In genomic region chr16:88705746-88706287, GRCh38 we compare ENCODE assay signal across 9 cellular contexts. TPM values are rescaled to one million over a fixed set of nuclear protein-coding genes. Genes with fewer than 3 reads are reported as not detected.
DNase-seq lines count a peak whose midpoint lies in the region; ATAC-seq, FAIRE-seq and TF ChIP-seq lines count a peak whose summit lies in the region.
"Had no signal": no experiment of that assay in that cellular context is flagged by ENCODE, and none has a peak within 500 bp of the region (broad histone marks: within the 10 kb centered on the region; RNA-seq: fewer than 3 reads in every experiment).

No MANE protein-coding gene starts in this region.

- POLR2A ChIA-PET in A549 (lab: Yijun Ruan, JAX), result no interaction called here

- TF ChIP-seq POLR2A in A549 (IDR thresholded peaks at IDR 0.05; ENCODE audit: low read length), result no peak

- WGBS in A549 (ENCODE audit: missing lambda C conversion rate), result under 1% methylated on average over 17 of the region's 67 CpGs

- H3K27ac ChIP-seq in A549 (peak overlapping the region; percentile 82 to 93), cardiac muscle cell (peak overlapping the region; percentile 29), rectal smooth muscle tissue (ENCODE audit: low read depth, low read length) (peak overlapping the region; percentile 58)

- H3K36me3 ChIP-seq in cardiac muscle cell (no peaks in the 10 kb centered on the region), rectal smooth muscle tissue (ENCODE audit: control insufficient read depth, insufficient read depth, low read length) (no peaks in the 10 kb centered on the region)

- peak; percentile 2 to 16; a peak in 4 of 6 replicates for ATAC-seq in A549
- peak; percentile 2 for ATAC-seq in GM18858 (IDR thresholded peaks at IDR 0.05; ENCODE audit: unreplicated experiment)
- peak; percentile 7 for ATAC-seq in HG03159 (IDR thresholded peaks at IDR 0.05; ENCODE audit: unreplicated experiment)
- no peak for ATAC-seq in GM21381 (IDR thresholded peaks at IDR 0.05; ENCODE audit: unreplicated experiment)

- no peak for TF ChIP-seq EP300 in A549 (IDR thresholded peaks at IDR 0.05)

- no peak for FAIRE-seq in A549 (lab: Jason Lieb, UNC)
- FAIRE-seq: islet of Langerhans had no signal

- H3K4me2 ChIP-seq in A549, result peak overlapping the region; percentile 84

- peak overlapping the region; percentile 75 for H3K4me3 ChIP-seq in A549
- H3K4me3 ChIP-seq in cardiac muscle cell, result peak overlapping the region; percentile 69
- H3K4me3 ChIP-seq in rectal smooth muscle tissue (ENCODE audit: low read length), result peak overlapping the region; percentile 73

- CTCF ChIA-PET in A549 (lab: Yijun Ruan, JAX), result interaction anchor here (0.9 to 7.6 kb wide), 4 partner anchors 18 to 37 kb away, joined by 4 to 49 read pairs (median 4); no protein-coding TSS in a partner anchor

- H3K27me3 ChIP-seq in cardiac muscle cell (no peaks in the 10 kb centered on the region), rectal smooth muscle tissue (ENCODE audit: control insufficient read depth, insufficient read depth, low read length) (no peaks in the 10 kb centered on the region)

- H3K9me3 ChIP-seq in A549 (no peaks in the 10 kb centered on the region), cardiac muscle cell (ENCODE audit: low read depth) (no peaks in the 10 kb centered on the region)

- no peak for DNase-seq in A549 (ENCODE audit: low read depth in 1 of 2, low spot score in 1 of 2)
- peak; percentile 25 to 37 for DNase-seq in activated CD4-positive, alpha-beta T cell treated with anti-CD3 and anti-CD28 coated beads, Interleukin-2, amount 50 U/mL, for 48 hours
- DNase-seq in cardiac muscle cell (ENCODE audit: low read depth in 1 of 2, low spot score in 1 of 2), result peak in 1 of 2 donors; percentile 65
- DNase-seq in CD1c-positive myeloid dendritic cell (ENCODE audit: extremely low spot score), result no peak

- peaks cover 14% of the 10 kb centered on the region; the same call in 1 of the 3 replicates for H3K4me1 ChIP-seq in A549
- H3K4me1 ChIP-seq in cardiac muscle cell (ENCODE audit: low read depth), result peaks cover 5% of the 10 kb centered on the region
- H3K4me1 ChIP-seq in rectal smooth muscle tissue (ENCODE audit: control insufficient read depth, insufficient read depth, low read length), result peaks cover 12% of the 10 kb centered on the region

- H3K9ac ChIP-seq in rectal smooth muscle tissue (ENCODE audit: low read length), result peak overlapping the region; percentile 63

- TF ChIP-seq CTCF in A549 (IDR thresholded peaks at IDR 0.05), result no peak
- no peak for TF ChIP-seq CTCF in cardiac muscle cell (IDR thresholded peaks at IDR 0.05; ENCODE audit: low read depth, low read length)

- no peak for TF ChIP-seq RAD21 in A549 (conservative IDR thresholded peaks at IDR 0.05 in 1 of 2, IDR thresholded peaks at IDR 0.05 in 1 of 2)

TF ChIP-seq in A549, 52 proteins besides CTCF, POLR2A, EP300 and RAD21:
- TF ChIP-seq KDM5A (IDR thresholded peaks at IDR 0.05) (no peak), ESRRA (IDR thresholded peaks at IDR 0.05; ENCODE audit: borderline replicate concordance, low read length) (no peak), HES2 (IDR thresholded peaks at IDR 0.05) (no peak), MAX (IDR thresholded peaks at IDR 0.05) (no peak), ZSCAN20 (CRISPR knock-in tag; IDR thresholded peaks at IDR 0.05) (no peak), USF2 (IDR thresholded peaks at IDR 0.05) (no peak), EHMT2 (IDR thresholded peaks at IDR 0.05; ENCODE audit: low read depth) (no peak), HDAC2 (IDR thresholded peaks at IDR 0.05) (no peak), ATOH8 (CRISPR knock-in tag; IDR thresholded peaks at IDR 0.05; ENCODE audit: low read depth) (no peak), HOXA7 (CRISPR knock-in tag; IDR thresholded peaks at IDR 0.05) (no peak), TFCP2L1 (CRISPR knock-in tag; IDR thresholded peaks at IDR 0.05) (no peak), JUNB (IDR thresholded peaks at IDR 0.05) (no peak)
- TF ChIP-seq, protein P1, sequence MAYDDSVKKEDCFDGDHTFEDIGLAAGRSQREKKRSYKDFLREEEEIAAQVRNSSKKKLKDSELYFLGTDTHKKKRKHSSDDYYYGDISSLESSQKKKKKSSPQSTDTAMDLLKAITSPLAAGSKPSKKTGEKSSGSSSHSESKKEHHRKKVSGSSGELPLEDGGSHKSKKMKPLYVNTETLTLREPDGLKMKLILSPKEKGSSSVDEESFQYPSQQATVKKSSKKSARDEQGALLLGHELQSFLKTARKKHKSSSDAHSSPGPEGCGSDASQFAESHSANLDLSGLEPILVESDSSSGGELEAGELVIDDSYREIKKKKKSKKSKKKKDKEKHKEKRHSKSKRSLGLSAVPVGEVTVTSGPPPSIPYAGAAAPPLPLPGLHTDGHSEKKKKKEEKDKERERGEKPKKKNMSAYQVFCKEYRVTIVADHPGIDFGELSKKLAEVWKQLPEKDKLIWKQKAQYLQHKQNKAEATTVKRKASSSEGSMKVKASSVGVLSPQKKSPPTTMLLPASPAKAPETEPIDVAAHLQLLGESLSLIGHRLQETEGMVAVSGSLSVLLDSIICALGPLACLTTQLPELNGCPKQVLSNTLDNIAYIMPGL (CRISPR knock-in tag; IDR thresholded peaks at IDR 0.05; ENCODE audit: borderline replicate concordance), result no peak

RNA-seq across cellular contexts. Expression of gene RNF166, which starts 0.4 kb away (rescaled TPM):
- polyA plus RNA-seq in A549 (2011; rRNA removed) (7.9 and 9.4 TPM in 2 replicates), A549 (2017; fragmentation: RNase III; extraction: RNeasy Plus Mini Kit Qiagen cat#74134 plus additional on column Dnase treatment) (10.4 to 11.6 TPM (median 11.6 TPM) in 3 replicates), cardiac muscle cell (23.2 and 34.2 TPM in 2 replicates)
- polyA plus RNA-seq in A549 (2012; cell fraction: cytosol; rRNA removed), result 21.5 and 29.0 TPM in 2 replicates
- polyA plus RNA-seq in A549 (2012; cell fraction: nucleus; rRNA removed), result 51.0 and 68.4 TPM in 2 replicates
- 9.8 and 16.2 TPM in 2 replicates for polyA minus RNA-seq in A549 (2011; rRNA and poly(A)+ RNA removed)
- total RNA-seq in cardiac muscle cell, result 30.0 and 33.5 TPM in 2 replicates

RNA-seq across cellular contexts. Expression of gene CTU2, which starts 0.5 kb away (rescaled TPM):
- polyA plus RNA-seq in A549 (2011; rRNA removed) (12.9 and 16.4 TPM in 2 replicates), A549 (2017; fragmentation: RNase III; extraction: RNeasy Plus Mini Kit Qiagen cat#74134 plus additional on column Dnase treatment) (20.9 to 22.3 TPM (median 21.8 TPM) in 3 replicates), cardiac muscle cell (9.2 and 13.8 TPM in 2 replicates)
- polyA plus RNA-seq in A549 (2012; cell fraction: cytosol; rRNA removed), result 30.3 and 39.9 TPM in 2 replicates
- 80.2 and 91.9 TPM in 2 replicates for polyA plus RNA-seq in A549 (2012; cell fraction: nucleus; rRNA removed)
- 16.8 and 21.7 TPM in 2 replicates for polyA minus RNA-seq in A549 (2011; rRNA and poly(A)+ RNA removed)
- 9.3 and 10.8 TPM in 2 replicates for total RNA-seq in cardiac muscle cell

RNA-seq across cellular contexts. Expression of gene SNAI3, which starts 19.5 kb away (rescaled TPM):
- polyA plus RNA-seq in A549 (2011; rRNA removed) (not detected in 2 replicates), A549 (2017; fragmentation: RNase III; extraction: RNeasy Plus Mini Kit Qiagen cat#74134 plus additional on column Dnase treatment) (0.05 to 0.08 TPM in 2 of 3 replicates, not detected in the other), cardiac muscle cell (3.7 and 4.5 TPM in 2 replicates)
- polyA plus RNA-seq in A549 (2012; cell fraction: cytosol; rRNA removed), result 0.05 TPM in 1 of 2 replicates, not detected in the other
- 0.07 TPM in 1 of 2 replicates, not detected in the other for polyA plus RNA-seq in A549 (2012; cell fraction: nucleus; rRNA removed)
- polyA minus RNA-seq in A549 (2011; rRNA and poly(A)+ RNA removed), result not detected in 2 replicates
- 1.6 and 2.9 TPM in 2 replicates for total RNA-seq in cardiac muscle cell

RNA-seq across cellular contexts. Expression of gene MVD, which starts 42.9 kb away (rescaled TPM):
- 5.8 and 6.4 TPM in 2 replicates for polyA plus RNA-seq in A549 (2011; rRNA removed)
- 20.6 and 26.3 TPM in 2 replicates for polyA plus RNA-seq in A549 (2012; cell fraction: cytosol; rRNA removed)
- 62.1 and 76.2 TPM in 2 replicates for polyA plus RNA-seq in A549 (2012; cell fraction: nucleus; rRNA removed)
- 28.6 to 43.1 TPM (median 39.0 TPM) in 3 replicates for polyA plus RNA-seq in A549 (2017; fragmentation: RNase III; extraction: RNeasy Plus Mini Kit Qiagen cat#74134 plus additional on column Dnase treatment)
- polyA minus RNA-seq in A549 (2011; rRNA and poly(A)+ RNA removed), result 4.6 and 8.2 TPM in 2 replicates
- 65.0 and 159 TPM in 2 replicates for total RNA-seq in cardiac muscle cell
- 88.4 and 192 TPM in 2 replicates for polyA plus RNA-seq in cardiac muscle cell

RNA-seq across cellular contexts. Expression of gene CYBA, which starts 55.0 kb away (rescaled TPM):
- polyA plus RNA-seq in A549 (2011; rRNA removed), result 69.1 and 75.7 TPM in 2 replicates
- 333 and 385 TPM in 2 replicates for polyA plus RNA-seq in A549 (2012; cell fraction: cytosol; rRNA removed)
- 412 and 442 TPM in 2 replicates for polyA plus RNA-seq in A549 (2012; cell fraction: nucleus; rRNA removed)
- 160 to 185 TPM (median 175 TPM) in 3 replicates for polyA plus RNA-seq in A549 (2017; fragmentation: RNase III; extraction: RNeasy Plus Mini Kit Qiagen cat#74134 plus additional on column Dnase treatment)
- 46.7 and 51.4 TPM in 2 replicates for polyA minus RNA-seq in A549 (2011; rRNA and poly(A)+ RNA removed)
- 174 and 218 TPM in 2 replicates for total RNA-seq in cardiac muscle cell
- 233 and 237 TPM in 2 replicates for polyA plus RNA-seq in cardiac muscle cell

Comparison
In these comparisons a context has a peak if more than half of its experiments do, and no peak if none do; other contexts are left out.
1. DNase-seq: peak in activated CD4-positive, alpha-beta T cell treated with anti-CD3 and anti-CD28 coated beads, Interleukin-2, amount 50 U/mL, for 48 hours (2 of 2); none in A549 (0 of 2) and CD1c-positive myeloid dendritic cell (single experiment).
2. H3K27ac ChIP-seq: peak in every context shown above with its lines; median percentile 88 in A549; 58 in rectal smooth muscle tissue; 29 in cardiac muscle cell.
3. Peak in every context shown above with its lines, with median percentiles within 50 percentile points of each other: H3K4me3 ChIP-seq.